ENCODE assay signal across 9 cellular contexts in genomic region chr12:114682920-114683708, GRCh38. TPM values are rescaled to one million over a fixed set of nuclear protein-coding genes. Genes with fewer than 3 reads are reported as not detected.
DNase-seq lines count a peak whose midpoint lies in the region; ATAC-seq and FAIRE-seq lines count a peak whose summit lies in the region.
"Had no signal": no experiment of that assay in that cellular context is flagged by ENCODE, and none has a peak within 500 bp of the region (broad histone marks: within the 10 kb centered on the region; RNA-seq: fewer than 3 reads in every experiment).

No MANE protein-coding gene starts in this region.

- peak overlapping the region; percentile 55 to 90 (median 86) for H3K4me3 Mint-ChIP-seq in CD4-positive, CD25-positive, alpha-beta regulatory T cell

- peaks cover 33% of the 10 kb centered on the region for H3K27me3 ChIP-seq in CD4-positive, CD25-positive, alpha-beta regulatory T cell (ENCODE audit: control insufficient read depth, insufficient read depth, low read length)
- peaks cover 59% of the 10 kb centered on the region for H3K27me3 ChIP-seq in mucosa of stomach (ENCODE audit: control insufficient read depth, insufficient read depth, low read length)

- peak overlapping the region; percentile 70 for H3K9ac ChIP-seq in mucosa of stomach (ENCODE audit: low read length)

- H3K27ac ChIP-seq in CD4-positive, CD25-positive, alpha-beta regulatory T cell (ENCODE audit: insufficient read depth, low read length, poor library complexity, severe bottlenecking) = no peak overlapping the region
- H3K27ac ChIP-seq: neutrophil had no signal

- no peaks in the 10 kb centered on the region for H3K36me3 Mint-ChIP-seq in CD4-positive, CD25-positive, alpha-beta regulatory T cell

- no peak overlapping the region for H3K27ac Mint-ChIP-seq in CD4-positive, CD25-positive, alpha-beta regulatory T cell

- H3K4me3 ChIP-seq in CD4-positive, CD25-positive, alpha-beta regulatory T cell (ENCODE audit: low read depth, low read length) = peak overlapping the region; percentile 37
- peak overlapping the region; percentile 35 for H3K4me3 ChIP-seq in mucosa of stomach (ENCODE audit: low read length)

- peaks cover 0 to 13% (median 7%) of the 10 kb centered on the region in 7 donors for H3K9me3 Mint-ChIP-seq in CD4-positive, CD25-positive, alpha-beta regulatory T cell

- peaks cover 0 to 5% of the 10 kb centered on the region in 2 experiments for H3K9me3 ChIP-seq in CD4-positive, CD25-positive, alpha-beta regulatory T cell (ENCODE audit: control insufficient read depth in 2 of 2, low read length in 2 of 2)
- no peaks in the 10 kb centered on the region for H3K9me3 ChIP-seq in mucosa of stomach (ENCODE audit: control insufficient read depth, low read length)
- H3K9me3 ChIP-seq: neutrophil had no signal

- DNase-seq in CD4-positive, CD25-positive, alpha-beta regulatory T cell = no peak
- DNase-seq in NCI-H510A (lab: John Stamatoyannopoulos, UW) (peak; percentile 48), ecto neural progenitor cell (ENCODE audit: low spot score) (peak; percentile 73), frontal cortex (ENCODE audit: low spot score in 2 of 2) (no peak), HPDE6-E6E7 (ENCODE audit: extremely low spot score) (no peak), cerebellum (ENCODE audit: low spot score) (no peak)

- H3K27me3 Mint-ChIP-seq in CD4-positive, CD25-positive, alpha-beta regulatory T cell = peaks cover 95% of the 10 kb centered on the region

- H3K4me1 Mint-ChIP-seq in CD4-positive, CD25-positive, alpha-beta regulatory T cell = peaks cover 0 to 58% (median 11%) of the 10 kb centered on the region in 4 donors

- ATAC-seq in CD4-positive, CD25-positive, alpha-beta regulatory T cell (ENCODE audit: low read depth in 2 of 2) = no peak
- ATAC-seq in GM18873 (IDR thresholded peaks at IDR 0.05; ENCODE audit: low FRiP score, unreplicated experiment) = no peak

- H3K4me1 ChIP-seq in CD4-positive, CD25-positive, alpha-beta regulatory T cell (ENCODE audit: control insufficient read depth, insufficient read depth, low read length, poor library complexity, severe bottlenecking) = peaks cover 22% of the 10 kb centered on the region
- peaks cover 41% of the 10 kb centered on the region for H3K4me1 ChIP-seq in mucosa of stomach (ENCODE audit: control insufficient read depth, insufficient read depth, low read length)

- no peak for FAIRE-seq in frontal cortex (lab: Jason Lieb, UNC)

- no peaks in the 10 kb centered on the region for H3K36me3 ChIP-seq in CD4-positive, CD25-positive, alpha-beta regulatory T cell (ENCODE audit: control insufficient read depth, insufficient read depth, low read length)
- no peaks in the 10 kb centered on the region for H3K36me3 ChIP-seq in mucosa of stomach (ENCODE audit: control insufficient read depth, insufficient read depth, low read length)
- H3K36me3 ChIP-seq: neutrophil had no signal

RNA-seq across cellular contexts. Expression of gene TBX3, which starts 0.9 kb away (rescaled TPM):
- not detected for total RNA-seq in CD4-positive, CD25-positive, alpha-beta regulatory T cell
- not detected for polyA plus RNA-seq in CD4-positive, CD25-positive, alpha-beta regulatory T cell
- 1.6 TPM for total RNA-seq in frontal cortex
- total RNA-seq in cerebellum = 3.7 TPM

Comparison
In these comparisons a context has a peak if more than half of its experiments do, and no peak if none do; other contexts are left out.
1. DNase-seq: peak in NCI-H510A (single experiment) and ecto neural progenitor cell (single experiment); none in CD4-positive, CD25-positive, alpha-beta regulatory T cell (0 of 3), frontal cortex (0 of 2), HPDE6-E6E7 (single experiment) and cerebellum (single experiment).